9 cellular contexts compared by ENCODE assay signal in genomic region chr9:83649080-83649479, GRCh38. TPM values are rescaled to one million over a fixed set of nuclear protein-coding genes. Genes with fewer than 3 reads are reported as not detected.
DNase-seq lines count a peak whose midpoint lies in the region; ATAC-seq, FAIRE-seq and TF ChIP-seq lines count a peak whose summit lies in the region.
"Had no signal": no experiment of that assay in that cellular context is flagged by ENCODE, and none has a peak within 500 bp of the region (broad histone marks: within the 10 kb centered on the region; RNA-seq: fewer than 3 reads in every experiment).

No MANE protein-coding gene starts in this region.

- DNase-seq in NCI-H1436 (lab: John Stamatoyannopoulos, UW) (peak; percentile 60), NCI-H1436 treated with DMSO at 0.1 percent for 48 hours (lab: John Stamatoyannopoulos, UW) (no peak), RPMI7951 (ENCODE audit: low read depth) (peak; percentile 26), foreskin keratinocyte (peak; percentile 7 to 9), pancreas (peak; percentile 46 to 88 (median 70)), upper lobe of right lung (peak; percentile 82)
- peak; percentile 48 for DNase-seq in activated T-helper 2 cell treated with anti-CD3 and anti-CD28 coated beads, Interferon-gamma antibody, Interleukin-2, Interleukin-4, amounts not matched to agents 10 μg/mL and 5 μg/mL and 100 μg/mL, durations not matched to agents 14 hours and 24 hours and 36 hours (ENCODE audit: low spot score)

- FAIRE-seq in pancreas (lab: Jason Lieb, UNC) = no peak

- H3K9me3 ChIP-seq in pancreas (no peaks in the 10 kb centered on the region), upper lobe of right lung (no peaks in the 10 kb centered on the region)

- H3K36me3 Mint-ChIP-seq in activated T-helper 2 cell treated with anti-CD3 and anti-CD28 coated beads, Interferon-gamma antibody, Interleukin-2, Interleukin-4, amounts not matched to agents 10 μg/mL and 5 μg/mL and 100 μg/mL, durations not matched to agents 14 hours and 24 hours and 36 hours (ENCODE audit: low read depth) = peaks cover 36% of the 10 kb centered on the region

- H3K36me3 ChIP-seq in pancreas (no peaks in the 10 kb centered on the region), upper lobe of right lung (peaks cover 29% of the 10 kb centered on the region)

- WGBS in pancreas, 2 donors = 32 to 35% methylated on average over 8 of the region's 8 CpGs

- H3K27ac ChIP-seq in foreskin keratinocyte = no peak overlapping the region
- H3K27ac ChIP-seq in pancreas = no peak overlapping the region
- H3K27ac ChIP-seq in upper lobe of right lung = no peak overlapping the region
- H3K27ac ChIP-seq: BLaER1 treated with 17β-estradiol and CSF1 and Interleukin-3, amounts not matched to agents 10 nM and 100 nM had no signal

- intact Hi-C loops in activated T-helper 2 cell treated with anti-CD3 and anti-CD28 coated beads, Interferon-gamma antibody, Interleukin-2, Interleukin-4, amounts not matched to agents 10 μg/mL and 5 μg/mL and 100 μg/mL, durations not matched to agents 14 hours and 24 hours and 36 hours (cut with micrococcal nuclease) = loop anchor here (1.0 kb wide), 1 partner anchor 29 kb away; no protein-coding TSS in a partner anchor
- intact Hi-C loops in pancreas (cut with DNase I) = no loop called here
- intact Hi-C loops in upper lobe of right lung (cut with DNase I) = no loop called here

- TF ChIP-seq CTCF in foreskin keratinocyte (conservative IDR thresholded peaks at IDR 0.05) (peak; percentile 76), pancreas (IDR thresholded peaks at IDR 0.05) (peak; percentile 42 to 63 (median 56)), upper lobe of right lung (IDR thresholded peaks at IDR 0.05) (peak; percentile 82)

- H3K4me3 ChIP-seq in pancreas (no peak overlapping the region), upper lobe of right lung (no peak overlapping the region)
- H3K4me3 ChIP-seq: BLaER1 treated with 17β-estradiol and CSF1 and Interleukin-3, amounts not matched to agents 10 nM and 100 nM had no signal

- H3K4me1 ChIP-seq in foreskin keratinocyte (no peaks in the 10 kb centered on the region), pancreas (no peaks in the 10 kb centered on the region), upper lobe of right lung (no peaks in the 10 kb centered on the region)

- no peaks in the 10 kb centered on the region for H3K27me3 ChIP-seq in foreskin keratinocyte
- H3K27me3 ChIP-seq in pancreas = no peaks in the 10 kb centered on the region
- H3K27me3 ChIP-seq in upper lobe of right lung = no peaks in the 10 kb centered on the region
- H3K27me3 ChIP-seq: BLaER1 treated with 17β-estradiol and CSF1 and Interleukin-3, amounts not matched to agents 10 nM and 100 nM had no signal

- no peaks in the 10 kb centered on the region for H3K27me3 Mint-ChIP-seq in activated T-helper 2 cell treated with anti-CD3 and anti-CD28 coated beads, Interferon-gamma antibody, Interleukin-2, Interleukin-4, amounts not matched to agents 10 μg/mL and 5 μg/mL and 100 μg/mL, durations not matched to agents 14 hours and 24 hours and 36 hours (ENCODE audit: low read depth)

- H3K4me1 Mint-ChIP-seq in activated T-helper 2 cell treated with anti-CD3 and anti-CD28 coated beads, Interferon-gamma antibody, Interleukin-2, Interleukin-4, amounts not matched to agents 10 μg/mL and 5 μg/mL and 100 μg/mL, durations not matched to agents 14 hours and 24 hours and 36 hours (ENCODE audit: low read depth) = no peaks in the 10 kb centered on the region

- no peak overlapping the region for H3K4me3 Mint-ChIP-seq in activated T-helper 2 cell treated with anti-CD3 and anti-CD28 coated beads, Interferon-gamma antibody, Interleukin-2, Interleukin-4, amounts not matched to agents 10 μg/mL and 5 μg/mL and 100 μg/mL, durations not matched to agents 14 hours and 24 hours and 36 hours (ENCODE audit: low read depth)

- H3K9me3 Mint-ChIP-seq in activated T-helper 2 cell treated with anti-CD3 and anti-CD28 coated beads, Interferon-gamma antibody, Interleukin-2, Interleukin-4, amounts not matched to agents 10 μg/mL and 5 μg/mL and 100 μg/mL, durations not matched to agents 14 hours and 24 hours and 36 hours = no peaks in the 10 kb centered on the region

- no peak overlapping the region for H3K27ac Mint-ChIP-seq in activated T-helper 2 cell treated with anti-CD3 and anti-CD28 coated beads, Interferon-gamma antibody, Interleukin-2, Interleukin-4, amounts not matched to agents 10 μg/mL and 5 μg/mL and 100 μg/mL, durations not matched to agents 14 hours and 24 hours and 36 hours

- ATAC-seq in HG03354 (IDR thresholded peaks at IDR 0.05; ENCODE audit: poor library complexity, severe bottlenecking, unreplicated experiment) (peak; percentile 68), foreskin keratinocyte (peak; percentile 89), pancreas (peak; percentile 78 to 98 (median 92)), upper lobe of right lung (peak; percentile 93)

RNA-seq across cellular contexts. Expression of gene IDNK, which starts 26.1 kb away (rescaled TPM):
- 1.6 and 2.5 TPM in 2 replicates for total RNA-seq in RPMI7951 (2014; rRNA removed; shearing (Covaris generic))
- 4.9 and 5.1 TPM in 2 replicates for total RNA-seq in activated T-helper 2 cell treated with anti-CD3 and anti-CD28 coated beads, Interferon-gamma antibody, Interleukin-2, Interleukin-4, amounts not matched to agents 10 μg/mL and 5 μg/mL and 100 μg/mL, durations not matched to agents 14 hours and 24 hours and 36 hours
- 1.9 and 2.2 TPM in 2 replicates for total RNA-seq in foreskin keratinocyte
- polyA plus RNA-seq in foreskin keratinocyte = 2.5 and 2.8 TPM in 2 replicates
- total RNA-seq in pancreas = 1 to 10 TPM; 3.2 to 4.7 (median 4.2) TPM
- 10 to 100 TPM in 1 of 2 donors, 1 to 10 TPM in 1; 7.7 to 11.9 TPM for polyA plus RNA-seq in pancreas
- total RNA-seq in upper lobe of right lung = 6.2 TPM

RNA-seq across cellular contexts. Expression of gene UBQLN1, which starts 58.7 kb away (rescaled TPM):
- total RNA-seq in RPMI7951 (2014; rRNA removed; shearing (Covaris generic)) = 75.7 and 80.2 TPM in 2 replicates
- total RNA-seq in activated T-helper 2 cell treated with anti-CD3 and anti-CD28 coated beads, Interferon-gamma antibody, Interleukin-2, Interleukin-4, amounts not matched to agents 10 μg/mL and 5 μg/mL and 100 μg/mL, durations not matched to agents 14 hours and 24 hours and 36 hours = 138 and 140 TPM in 2 replicates
- total RNA-seq in foreskin keratinocyte = 97.1 and 99.7 TPM in 2 replicates
- polyA plus RNA-seq in foreskin keratinocyte = 36.9 and 45.7 TPM in 2 replicates
- total RNA-seq in pancreas = 10 to 100 TPM; 31.0 to 45.9 (median 39.2) TPM
- 10 to 100 TPM; 14.3 to 24.1 TPM for polyA plus RNA-seq in pancreas
- 93.7 TPM for total RNA-seq in upper lobe of right lung
